Comparison of ENCODE assay signal across 21 cellular contexts in genomic region chr2:110650346-110650745, GRCh38.
"Had no signal": no experiment of that assay in that cellular context is flagged by ENCODE, and none has a peak within 500 bp of the region (broad histone marks: within the 10 kb centered on the region; RNA-seq: fewer than 3 reads in every experiment).

No MANE protein-coding gene starts in this region.

- FAIRE-seq: kidney, small intestine had no signal

- H3K4me3 ChIP-seq: heart right ventricle, left ventricle myocardium inferior, lower lobe of right lung, right atrium auricular region, sigmoid colon, stomach, suprapubic skin, thyroid gland, upper lobe of left lung had no signal

- H3K9me3 ChIP-seq: heart right ventricle, left ventricle myocardium inferior, lower lobe of right lung, right atrium auricular region, sigmoid colon, stomach, suprapubic skin, thyroid gland, upper lobe of left lung had no signal

- DNase-seq: cortex of kidney; effector CD8-positive, alpha-beta T cell; foreskin melanocyte; heart right ventricle; immature natural killer cell; kidney; left cardiac atrium; left ventricle myocardium inferior; lower lobe of right lung; mesenchymal stem cell; naive B cell; sigmoid colon; small intestine; stimulated activated CD4-positive, alpha-beta T cell treated with anti-CD3 and anti-CD28 coated beads, Interleukin-12 subunit alpha, Interleukin-12 subunit beta, amount 100 ng/mL, for 4 hours; stimulated activated naive CD4-positive, alpha-beta T cell; stomach; thyroid gland; upper lobe of left lung had no signal

- H3K27ac ChIP-seq: heart right ventricle, left ventricle myocardium inferior, lower lobe of right lung, right atrium auricular region, sigmoid colon, stomach, suprapubic skin, thyroid gland, upper lobe of left lung had no signal

- H3K36me3 ChIP-seq: left ventricle myocardium inferior, lower lobe of right lung, right atrium auricular region, sigmoid colon, suprapubic skin, thyroid gland, upper lobe of left lung had no signal

- H3K27me3 ChIP-seq: dorsolateral prefrontal cortex, heart right ventricle, right atrium auricular region, sigmoid colon, stomach, suprapubic skin, thyroid gland, upper lobe of left lung had no signal

- H3K4me1 ChIP-seq: heart right ventricle, left ventricle myocardium inferior, lower lobe of right lung, right atrium auricular region, sigmoid colon, stomach, suprapubic skin, thyroid gland had no signal
